24 cellular contexts compared by ENCODE assay signal in genomic region chr16:28027055-28027454, GRCh38. TPM values are rescaled to one million over a fixed set of nuclear protein-coding genes. Genes with fewer than 3 reads are reported as not detected.
"Had no signal": no experiment of that assay in that cellular context is flagged by ENCODE, and none has a peak within 500 bp of the region (broad histone marks: within the 10 kb centered on the region; RNA-seq: fewer than 3 reads in every experiment).

No MANE protein-coding gene starts in this region.

- H3K36me3 ChIP-seq: SJCRH30 had no signal

- ATAC-seq: activated CD8-positive, alpha-beta memory T cell treated with anti-CD3 and anti-CD28 coated beads, Interleukin-2, amount 10 ng/mL, durations not matched to agents 7 days and 5 days; activated T-cell treated with anti-CD3 and anti-CD28 coated beads, Interleukin-2, amount 50 U/mL, for 4 hours; Panc1; SK-N-SH treated with all-trans-retinoic acid at 6 μM for 48 hours had no signal

- H3K4me3 ChIP-seq: SJCRH30 had no signal

- FAIRE-seq: astrocyte had no signal

- DNase-seq: activated CD4-positive, alpha-beta T cell treated with anti-CD3 and anti-CD28 coated beads for 1 hour; activated CD4-positive, alpha-beta T cell treated with anti-CD3 and anti-CD28 coated beads, Interleukin-2, amount 10 ng/mL, durations not matched to agents 24 days and 14 days; activated CD4-positive, alpha-beta T cell treated with anti-CD3 and anti-CD28 coated beads, Interleukin-2, amount 50 U/mL, for 48 hours; activated CD8-positive, alpha-beta memory T cell treated with anti-CD3 and anti-CD28 coated beads, Interleukin-2, amount 10 ng/mL, durations not matched to agents 7 days and 5 days; activated effector memory CD4-positive, alpha-beta T cell treated with anti-CD3 and anti-CD28 coated beads, Interleukin-2, amount 50 U/mL, for 16 hours; activated naive CD4-positive, alpha-beta T cell treated with Interleukin-2 at 50 U/mL for 16 hours; activated T-cell treated with anti-CD3 and anti-CD28 coated beads, Interleukin-2, amount 50 U/mL, for 4 hours; amygdala; cortex of kidney; MM.1S; NCI-H1105 treated with DMSO at 0.1 percent for 48 hours; NCI-H1436 treated with DMSO at 0.1 percent for 48 hours; NCI-H187; NCI-H2081; NCI-H226; NCI-H82; Right ventricle myocardium superior; RPMI8226; SJCRH30 had no signal

- H3K27ac ChIP-seq: SJCRH30 had no signal

- H3K27me3 ChIP-seq: SJCRH30 had no signal

- H3K4me1 ChIP-seq: SJCRH30 had no signal

- H3K9me3 ChIP-seq: SJCRH30 had no signal

RNA-seq across cellular contexts. Expression of gene GSG1L, which starts 36.5 kb away (rescaled TPM):
- total RNA-seq: activated CD4-positive, alpha-beta T cell treated with anti-CD3 and anti-CD28 coated beads, Interleukin-2, amount 10 ng/mL, durations not matched to agents 24 days and 14 days; activated CD8-positive, alpha-beta memory T cell treated with anti-CD3 and anti-CD28 coated beads, Interleukin-2, amount 10 ng/mL, durations not matched to agents 7 days and 5 days; activated T-cell treated with anti-CD3 and anti-CD28 coated beads, Interleukin-2, amount 50 U/mL, for 4 hours; astrocyte; NCI-H460; OCI-LY7; Right ventricle myocardium superior; SJCRH30 had no signal
